ENCODE assay signal across 8 cellular contexts in genomic region chr20:63846128-63846771, GRCh38. TPM values are rescaled to one million over a fixed set of nuclear protein-coding genes. Genes with fewer than 3 reads are reported as not detected.
DNase-seq lines count a peak whose midpoint lies in the region; ATAC-seq and TF ChIP-seq lines count a peak whose summit lies in the region.

No MANE protein-coding gene starts in this region.

- peak overlapping the region; percentile 20 for H2AFZ ChIP-seq in fibroblast of lung (ENCODE audit: low read length)
- H2AFZ ChIP-seq in neuronal stem cell (ENCODE audit: low read length): peak overlapping the region; percentile 94

- peak overlapping the region; percentile 96 for H2AK5ac ChIP-seq in neuronal stem cell (ENCODE audit: low read depth, low read length)

- H3K27me3 ChIP-seq in fibroblast of lung (ENCODE audit: control insufficient read depth, insufficient read depth, low read length) (peaks cover 8% of the 10 kb centered on the region), neuronal stem cell (ENCODE audit: control insufficient read depth in 3 of 3, insufficient read depth in 3 of 3, low read depth in 1 of 3, low read length in 3 of 3) (no peaks in the 10 kb centered on the region), esophagus squamous epithelium (peaks cover 0 to 71% (median 0%) of the 10 kb centered on the region in 4 donors)

- no peaks in the 10 kb centered on the region for H3K36me3 ChIP-seq in fibroblast of lung (ENCODE audit: control insufficient read depth, insufficient read depth, low read length)
- H3K36me3 ChIP-seq in neuronal stem cell (replicated peaks in 1 of 2; ENCODE audit: control insufficient read depth in 2 of 2, insufficient read depth in 2 of 2, low read length in 2 of 2): no peaks in the 10 kb centered on the region
- H3K36me3 ChIP-seq in esophagus squamous epithelium: no peaks in the 10 kb centered on the region

- peak overlapping the region; percentile 93 for H3K23ac ChIP-seq in neuronal stem cell (ENCODE audit: low read depth, low read length, poor library complexity)

- no peaks in the 10 kb centered on the region for H3K9me3 ChIP-seq in fibroblast of lung (ENCODE audit: control insufficient read depth, insufficient read depth, low read depth, low read length)
- peaks cover 0 to 3% of the 10 kb centered on the region in 2 donors for H3K9me3 ChIP-seq in neuronal stem cell (replicated peaks in 1 of 2; ENCODE audit: control insufficient read depth in 2 of 2, insufficient read depth in 1 of 2, low read depth in 1 of 2, low read length in 2 of 2)
- no peaks in the 10 kb centered on the region for H3K9me3 ChIP-seq in esophagus squamous epithelium

- H2BK120ac ChIP-seq in neuronal stem cell (ENCODE audit: low read depth, low read length): no peak overlapping the region

- H3K4me3 ChIP-seq in fibroblast of lung (replicated peaks in 1 of 4; ENCODE audit: control extremely low read depth in 1 of 4, insufficient read depth in 1 of 4, low read depth in 3 of 4, low read length in 4 of 4) (peak overlapping the region in 1 of 4 experiments; percentile 25), neuronal stem cell (ENCODE audit: low read length in 2 of 2) (peak overlapping the region; percentile 29 to 55), esophagus squamous epithelium (peak overlapping the region in 1 of 4 donors; percentile 42)

- peak in 1 of 2 donors; percentile 3 for TF ChIP-seq CTCF in fibroblast of lung (conservative IDR thresholded peaks at IDR 0.05 in 1 of 2, IDR thresholded peaks at IDR 0.05 in 1 of 2; ENCODE audit: low read depth in 1 of 2, low read length in 2 of 2)
- no peak for TF ChIP-seq CTCF in esophagus squamous epithelium (IDR thresholded peaks at IDR 0.05)

- H4K91ac ChIP-seq in neuronal stem cell (ENCODE audit: low read depth, low read length, poor library complexity): peak overlapping the region; percentile 83

- peaks cover 10% of the 10 kb centered on the region for H3K4me1 ChIP-seq in fibroblast of lung (ENCODE audit: control insufficient read depth, extremely low read depth, insufficient read depth, low read length)
- H3K4me1 ChIP-seq in neuronal stem cell (ENCODE audit: control insufficient read depth in 2 of 2, insufficient read depth in 1 of 2, low read depth in 1 of 2, low read length in 2 of 2): peaks cover 22 to 25% of the 10 kb centered on the region in 2 donors
- H3K4me1 ChIP-seq in esophagus squamous epithelium: peaks cover 13 to 64% (median 25%) of the 10 kb centered on the region in 3 donors

- no peak overlapping the region for H3K9ac ChIP-seq in fibroblast of lung (ENCODE audit: insufficient read depth, low read length)
- peak overlapping the region; percentile 76 for H3K9ac ChIP-seq in neuronal stem cell (ENCODE audit: low read depth, low read length, poor library complexity)

- no peaks in the 10 kb centered on the region for H4K20me1 ChIP-seq in fibroblast of lung (ENCODE audit: control insufficient read depth, extremely low read depth, insufficient read depth, low read length)

- H3K4me2 ChIP-seq in fibroblast of lung (ENCODE audit: extremely low read depth, insufficient read depth, low read length) (peak overlapping the region; percentile 64), neuronal stem cell (ENCODE audit: insufficient read depth, low read length, poor library complexity, severe bottlenecking) (peak overlapping the region; percentile 61)

- H3K79me2 ChIP-seq in fibroblast of lung (ENCODE audit: control insufficient read depth, insufficient read depth, low read length): no peaks in the 10 kb centered on the region

- TF ChIP-seq POLR2A in esophagus squamous epithelium (IDR thresholded peaks at IDR 0.05): no peak

- H2BK5ac ChIP-seq in neuronal stem cell (ENCODE audit: low read length): peak overlapping the region; percentile 94

- ATAC-seq in HG02870 (IDR thresholded peaks at IDR 0.05; ENCODE audit: unreplicated experiment): no peak

- intact Hi-C loops in esophagus squamous epithelium (cut with DNase I): no loop called here

- peak overlapping the region; percentile 89 for H2BK12ac ChIP-seq in neuronal stem cell (ENCODE audit: low read length)

- peaks cover 2% of the 10 kb centered on the region for H3K79me1 ChIP-seq in neuronal stem cell (ENCODE audit: low read depth, low read length)

- peak overlapping the region; percentile 99 for H3K18ac ChIP-seq in neuronal stem cell (ENCODE audit: low read length)

- peak overlapping the region; percentile 59 for H4K8ac ChIP-seq in neuronal stem cell (ENCODE audit: low read depth, low read length)

- DNase-seq in DMS 273 (lab: John Stamatoyannopoulos, UW; ENCODE audit: unreplicated experiment): peak; percentile 88
- peak; percentile 71 for DNase-seq in NCI-H2227 (lab: John Stamatoyannopoulos, UW; ENCODE audit: unreplicated experiment)
- DNase-seq in fibroblast of lung (ENCODE audit: low read depth in 2 of 2): peak; percentile 42 to 47
- DNase-seq in neuronal stem cell (ENCODE audit: low spot score): no peak
- DNase-seq in esophagus squamous epithelium (lab: John Stamatoyannopoulos, UW): no peak
- no peak for DNase-seq in GM19240 (ENCODE audit: insufficient read length, low spot score)
- no peak for DNase-seq in NCI-H2107 treated with DMSO at 0.1 percent for 48 hours (lab: John Stamatoyannopoulos, UW; ENCODE audit: unreplicated experiment)

- H3K27ac ChIP-seq in fibroblast of lung (ENCODE audit: insufficient read depth, low read length) (no peak overlapping the region), neuronal stem cell (replicated peaks; ENCODE audit: low read length) (peak overlapping the region; percentile 91), esophagus squamous epithelium (peak overlapping the region in 2 of 4 donors; percentile 64 to 84)

- no peak overlapping the region for H3K14ac ChIP-seq in neuronal stem cell (ENCODE audit: low read length)

- no CpG with 5 or more reads among the region's 24 CpGs for WGBS in neuronal stem cell (ENCODE audit: extremely low coverage in 2 of 2, insufficient read length in 2 of 2, insufficient replicate concordance in 1 of 2), 2 donors
- 2 to 18% methylated on average over 2 to 18 of the region's 24 CpGs for WGBS in esophagus squamous epithelium, 2 donors

- H3K4ac ChIP-seq in neuronal stem cell (ENCODE audit: low read length): peak overlapping the region; percentile 61

- peak overlapping the region; percentile 99 for H2BK15ac ChIP-seq in neuronal stem cell (ENCODE audit: low read length)

RNA-seq across cellular contexts. Expression of gene ABHD16B, which starts 15.0 kb away (rescaled TPM):
- total RNA-seq in fibroblast of lung (not detected in 2 replicates), esophagus squamous epithelium (not detected)
- polyA plus RNA-seq in fibroblast of lung: not detected in 2 replicates
- not detected in 2 replicates for polyA plus RNA-seq in fibroblast of lung (2012)
- polyA minus RNA-seq in fibroblast of lung (ENCODE audit: low replicate concordance): not detected in 2 replicates
- not detected for polyA plus RNA-seq in neuronal stem cell (2013, experiment 1 of 2)
- not detected for polyA plus RNA-seq in neuronal stem cell (2013, experiment 2 of 2)

RNA-seq across cellular contexts. Expression of gene ZBTB46, which starts 15.2 kb away (rescaled TPM):
- total RNA-seq in fibroblast of lung (2.8 and 4.5 TPM in 2 replicates), esophagus squamous epithelium (1 to 10 TPM in 3 of 4 donors, under 1 TPM in 1; 0.79 to 4.2 (median 2.0) TPM)
- 0.53 and 0.96 TPM in 2 replicates for polyA plus RNA-seq in fibroblast of lung
- polyA plus RNA-seq in fibroblast of lung (2012): 1.8 and 2.4 TPM in 2 replicates
- 2.1 and 5.1 TPM in 2 replicates for polyA minus RNA-seq in fibroblast of lung (ENCODE audit: low replicate concordance)
- polyA plus RNA-seq in neuronal stem cell (2013, experiment 1 of 2): 8.2 TPM
- 8.6 TPM for polyA plus RNA-seq in neuronal stem cell (2013, experiment 2 of 2)

RNA-seq across cellular contexts. Expression of gene TPD52L2, which starts 18.8 kb away (rescaled TPM):
- total RNA-seq in fibroblast of lung (84.2 and 123 TPM in 2 replicates), esophagus squamous epithelium (100 to 1,000 TPM in 3 of 4 donors, 10 to 100 TPM in 1; 97.1 to 124 (median 116) TPM)
- 212 and 227 TPM in 2 replicates for polyA plus RNA-seq in fibroblast of lung
- 165 and 182 TPM in 2 replicates for polyA plus RNA-seq in fibroblast of lung (2012)
- 169 and 179 TPM in 2 replicates for polyA minus RNA-seq in fibroblast of lung (ENCODE audit: low replicate concordance)
- 48.5 TPM for polyA plus RNA-seq in neuronal stem cell (2013, experiment 1 of 2)
- polyA plus RNA-seq in neuronal stem cell (2013, experiment 2 of 2): 47.7 TPM

RNA-seq across cellular contexts. Expression of gene DNAJC5, which starts 48.7 kb away (rescaled TPM):
- total RNA-seq in fibroblast of lung: 35.7 and 48.9 TPM in 2 replicates
- polyA plus RNA-seq in fibroblast of lung: 29.2 and 29.6 TPM in 2 replicates
- 36.3 and 40.0 TPM in 2 replicates for polyA plus RNA-seq in fibroblast of lung (2012)
- polyA minus RNA-seq in fibroblast of lung (ENCODE audit: low replicate concordance): 72.3 and 78.4 TPM in 2 replicates
- polyA plus RNA-seq in neuronal stem cell (2013, experiment 1 of 2): 17.2 TPM
- polyA plus RNA-seq in neuronal stem cell (2013, experiment 2 of 2): 16.8 TPM
- 10 to 100 TPM; 58.7 to 89.5 (median 75.4) TPM for total RNA-seq in esophagus squamous epithelium

Comparison
In these comparisons a context has a peak if more than half of its experiments do, and no peak if none do; other contexts are left out.
1. DNase-seq: peak in DMS 273 (single experiment), NCI-H2227 (single experiment) and fibroblast of lung (2 of 2); none in neuronal stem cell (single experiment), esophagus squamous epithelium (single experiment), GM19240 (single experiment) and NCI-H2107 treated with DMSO at 0.1 percent for 48 hours (single experiment).